Comparison of ENCODE assay signal across 18 cellular contexts in the genomic region with DNA sequence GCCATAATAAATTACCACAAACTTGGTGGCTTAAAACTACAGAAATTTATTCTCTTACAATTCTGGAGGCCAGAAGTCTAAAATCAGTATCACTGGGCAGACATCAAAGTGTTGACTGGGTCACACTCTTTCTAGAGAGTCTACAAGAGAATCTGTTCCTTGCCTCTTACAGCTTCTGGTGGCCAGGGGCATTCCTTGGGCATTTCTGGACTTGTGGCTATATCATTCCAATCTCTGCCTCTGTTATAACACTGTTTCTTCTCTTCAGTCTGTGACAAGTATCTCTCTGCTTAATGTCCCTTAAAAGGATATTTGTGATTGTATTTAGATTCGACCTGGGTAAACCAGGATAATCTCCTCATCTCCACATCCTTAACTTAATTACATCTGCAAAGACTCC.
DNase-seq lines count a peak whose midpoint lies in the region; ATAC-seq and TF ChIP-seq lines count a peak whose summit lies in the region.
"Had no signal": no experiment of that assay in that cellular context is flagged by ENCODE, and none has a peak within 500 bp of the region (broad histone marks: within the 10 kb centered on the region; RNA-seq: fewer than 3 reads in every experiment).

No MANE protein-coding gene starts in this region.

- H3K4me3 Mint-ChIP-seq in T-cell, result no peak overlapping the region
- H3K4me3 Mint-ChIP-seq: GM23338 had no signal

- no peak overlapping the region for H3K4me3 ChIP-seq in PC-9
- H3K4me3 ChIP-seq: GM23338, K562 had no signal

- peaks cover 11% of the 10 kb centered on the region for H3K4me1 ChIP-seq in PC-9 (replicated peaks; ENCODE audit: insufficient read depth)

- no peaks in the 10 kb centered on the region for H3K27me3 ChIP-seq in PC-9 (ENCODE audit: insufficient read depth, low read depth)

- H3K27ac ChIP-seq in PC-9, result peak overlapping the region; percentile 33; the same call in 1 of the 2 replicates
- peak overlapping the region; percentile 70 for H3K27ac ChIP-seq in epithelial cell of prostate
- no peak overlapping the region for H3K27ac ChIP-seq in substantia nigra (ENCODE audit: low read depth, low read length, poor library complexity, severe bottlenecking)
- H3K27ac ChIP-seq: C4-2B had no signal

- ATAC-seq in GM18505 (IDR thresholded peaks at IDR 0.05; ENCODE audit: unreplicated experiment), result no peak
- no peak for ATAC-seq in T-cell (replicated peaks in 1 of 4)
- ATAC-seq: GM23338, K562 had no signal

- no peak for TF ChIP-seq CTCF in PC-9 (conservative IDR thresholded peaks at IDR 0.05)

- H3K4me2 ChIP-seq in PC-9, result no peak overlapping the region
- H3K4me2 ChIP-seq: GM23338 had no signal

- no peak overlapping the region for H2AFZ ChIP-seq in PC-9
- H2AFZ ChIP-seq: GM23338 had no signal

- peaks cover 3% of the 10 kb centered on the region; the same call in 1 of the 2 replicates for H3F3A ChIP-seq in PC-9 (ENCODE audit: insufficient read depth, low read depth)

- no peak for TF ChIP-seq POLR2A in GM18505 (IDR thresholded peaks at IDR 0.05; ENCODE audit: borderline replicate concordance, extremely low read depth, insufficient read depth, insufficient read length)

- POLR2A ChIA-PET in PC-9 (lab: Charles Lee; ENCODE audit: unreplicated experiment), result no interaction called here
- POLR2A ChIA-PET in T-cell (lab: Charles Lee), result no interaction called here

- intact Hi-C loops in PC-9 (cut with micrococcal nuclease; ENCODE audit: unreplicated experiment), result no loop called here

- no peaks in the 10 kb centered on the region for H3K36me3 ChIP-seq in PC-9 (ENCODE audit: low read depth)

- H3K36me3 Mint-ChIP-seq in T-cell, result no peaks in the 10 kb centered on the region

- DNase-seq in PC-9 (no peak), astrocyte of the hippocampus (ENCODE audit: low read depth, low spot score) (peak; percentile 18), epithelial cell of prostate (ENCODE audit: low read depth, low spot score) (no peak), myocyte (ENCODE audit: low read depth) (peak; percentile 0), substantia nigra (lab: John Stamatoyannopoulos, UW) (no peak), T-cell (no peak)
- DNase-seq in effector CD8-positive, alpha-beta T cell (lab: John Stamatoyannopoulos, UW), result no peak
- DNase-seq: AML-193, DND-41, NCI-H1694 treated with DMSO at 0.1 percent for 48 hours, NCI-H510A, NCI-H774, RPMI8226, SIG-M5 had no signal

- H3K9me3 ChIP-seq in PC-9 (ENCODE audit: insufficient read depth, low read depth), result no peaks in the 10 kb centered on the region

- H4K20me1 ChIP-seq in PC-9 (ENCODE audit: insufficient read depth), result no peaks in the 10 kb centered on the region

- no peaks in the 10 kb centered on the region for H3K9me2 ChIP-seq in PC-9 (ENCODE audit: insufficient read depth)

- peaks cover 6 to 9% (median 7%) of the 10 kb centered on the region in 3 donors for H3K9me3 Mint-ChIP-seq in T-cell
- H3K9me3 Mint-ChIP-seq: GM23338 had no signal

- H3K27ac Mint-ChIP-seq in T-cell, result no peak overlapping the region
- H3K27ac Mint-ChIP-seq: GM23338 had no signal

- H3K79me2 ChIP-seq in PC-9 (ENCODE audit: low read depth), result no peaks in the 10 kb centered on the region

- no peaks in the 10 kb centered on the region for H3K27me3 Mint-ChIP-seq in T-cell

- no peaks in the 10 kb centered on the region for H3K4me1 Mint-ChIP-seq in T-cell
- H3K4me1 Mint-ChIP-seq: GM23338 had no signal

- BruUV-seq in PC-9 (replicated peaks; lab: Mats Ljungman, UMichigan), result no TSS peak

- CTCF ChIA-PET in PC-9 (lab: Charles Lee), result no interaction called here
- CTCF ChIA-PET in T-cell (lab: Charles Lee), result no interaction called here

Comparison
In these comparisons a context has a peak if more than half of its experiments do, and no peak if none do; other contexts are left out.
1. DNase-seq: peak in astrocyte of the hippocampus (single experiment) and myocyte (single experiment); none in PC-9 (0 of 2), epithelial cell of prostate (single experiment), effector CD8-positive, alpha-beta T cell (single experiment), substantia nigra (0 of 49) and T-cell (0 of 34).